ENCODE assay signal across 10 cellular contexts in the genomic region with DNA sequence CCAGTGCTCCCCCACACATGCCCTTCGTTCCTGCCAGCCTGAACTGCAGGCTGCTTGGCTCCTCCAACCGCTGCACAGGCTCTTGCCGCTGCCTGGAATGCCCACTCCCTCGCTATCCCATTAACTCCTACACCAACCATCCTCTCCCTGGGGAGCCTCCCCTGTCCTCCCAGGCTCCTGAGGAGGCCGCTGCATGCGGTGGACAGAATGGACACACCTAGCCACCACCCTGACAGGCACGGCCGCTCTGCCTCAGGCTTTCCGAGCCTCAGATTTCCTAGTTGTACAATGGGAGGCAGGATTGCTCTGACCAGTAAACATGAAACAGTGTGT. TPM values are rescaled to one million over a fixed set of nuclear protein-coding genes. Genes with fewer than 3 reads are reported as not detected.
A peak's percentile ranks its signal among the peaks of the same experiment; 100 is the strongest.
DNase-seq lines count a peak whose midpoint lies in the region; ATAC-seq, FAIRE-seq and TF ChIP-seq lines count a peak whose summit lies in the region.
"Had no signal": no experiment of that assay in that cellular context is flagged by ENCODE, and none has a peak within 500 bp of the region (broad histone marks: within the 10 kb centered on the region; RNA-seq: fewer than 3 reads in every experiment).

No MANE protein-coding gene starts in this region.

- H3K9me3 ChIP-seq in body of pancreas (no peaks in the 10 kb centered on the region), HepG2 (ENCODE audit: low read length) (no peaks in the 10 kb centered on the region), spleen (no peaks in the 10 kb centered on the region)

- CTCF ChIA-PET in HepG2 (lab: Yijun Ruan, JAX; ENCODE audit: low intra/inter-chr PET ratio, low total read pairs): interaction anchor here (3.1 kb wide), 1 partner anchor 8 kb away, joined by 14 read pairs; no protein-coding TSS in a partner anchor

- TF ChIP-seq RAD21 in HepG2 (CRISPR knock-in tag; IDR thresholded peaks at IDR 0.05): no peak

- H3K79me2 ChIP-seq in HepG2 (ENCODE audit: insufficient read depth, low read length): peaks cover 58% of the 10 kb centered on the region

- peaks cover 2 to 3% (median 3%) of the 10 kb centered on the region in 3 donors for H3K4me1 Mint-ChIP-seq in IgD-negative memory B cell

- no peak for DNase-seq in body of pancreas
- DNase-seq in HepG2 (ENCODE audit: low spot score): no peak
- DNase-seq in spleen: no peak
- no peak for DNase-seq in cerebellar cortex (ENCODE audit: low spot score)
- DNase-seq: activated T-cell treated with anti-CD3 and anti-CD28 coated beads, Interleukin-2, amount 50 U/mL, for 1 hour had no signal

- peaks cover 18% of the 10 kb centered on the region for H3K27me3 Mint-ChIP-seq in IgD-negative memory B cell

- peak overlapping the region; percentile 96 for H3K9ac ChIP-seq in HepG2 (ENCODE audit: insufficient read depth, low read depth, low read length)

- H3K36me3 Mint-ChIP-seq in IgD-negative memory B cell: peaks cover 2% of the 10 kb centered on the region

- intact Hi-C loops in body of pancreas (cut with DNase I): no loop called here
- intact Hi-C loops in HepG2 (cut with micrococcal nuclease; ENCODE audit: unreplicated experiment): no loop called here
- intact Hi-C loops in spleen (cut with DNase I; ENCODE audit: low total_unique reads): no loop called here

- no peak overlapping the region for H3K4me3 ChIP-seq in body of pancreas
- H3K4me3 ChIP-seq in HepG2 (replicated peaks in 1 of 3; ENCODE audit: insufficient read depth in 1 of 3, low read depth in 2 of 3, low read length in 3 of 3): peak overlapping the region; percentile 79 to 93 (median 86)
- H3K4me3 ChIP-seq in spleen: peak overlapping the region in 5 of 8 donors; percentile 16 to 83 (median 76)

- TF ChIP-seq POLR2A in body of pancreas (IDR thresholded peaks at IDR 0.05): no peak
- no peak for TF ChIP-seq POLR2A in HepG2 (IDR thresholded peaks at IDR 0.05; ENCODE audit: insufficient read depth in 1 of 2, low read depth in 2 of 2, low read length in 2 of 2)
- TF ChIP-seq POLR2A in spleen (IDR thresholded peaks at IDR 0.05): no peak

- FAIRE-seq in HepG2 (lab: Jason Lieb, UNC): no peak

- H3K36me3 ChIP-seq in body of pancreas (replicated peaks in 1 of 2; ENCODE audit: insufficient read depth in 1 of 2, low read depth in 2 of 2): peaks cover 0 to 4% of the 10 kb centered on the region in 2 donors
- H3K36me3 ChIP-seq in HepG2 (replicated peaks in 1 of 2; ENCODE audit: control insufficient read depth in 1 of 2, insufficient read depth in 2 of 2, low read length in 2 of 2): peaks cover 18 to 31% of the 10 kb centered on the region in 2 experiments; a peak in 4 of 5 replicates
- peaks cover 0 to 24% (median 7%) of the 10 kb centered on the region in 6 donors for H3K36me3 ChIP-seq in spleen

- peaks cover 57% of the 10 kb centered on the region for H4K20me1 ChIP-seq in HepG2 (ENCODE audit: insufficient read depth, low read length)

- 57 to 75% methylated on average over 9 of the region's 9 CpGs for WGBS in body of pancreas, 2 donors
- 16% methylated on average over 9 of the region's 9 CpGs for WGBS in HepG2 (ENCODE audit: low lambda C conversion rate)
- whole genome bisulfite sequencing in spleen, 5 donors: 73 to 89% (median 79%) methylated on average over 9 of the region's 9 CpGs

- H3K4me2 ChIP-seq in HepG2 (ENCODE audit: low read depth, low read length): peak overlapping the region; percentile 100

- H2AFZ ChIP-seq in HepG2 (ENCODE audit: low read length): no peak overlapping the region

- in situ Hi-C loops in HepG2 (cut with HindIII; ENCODE audit: extremely low pct_ligation_motif_present, low pct_unique_long_range_greater_than_20kb): no loop called here

- POLR2A ChIA-PET in HepG2 (lab: Yijun Ruan, JAX): interaction anchor here (1.3 to 9.0 kb wide), 4 partner anchors 8 to 45 kb away, joined by 3 to 130 read pairs (median 16); a partner anchor contains a TSS

- peak overlapping the region in 1 of 3 donors; percentile 39 for H3K27ac Mint-ChIP-seq in IgD-negative memory B cell

- TF ChIP-seq EP300 in HepG2 (IDR thresholded peaks at IDR 0.05; ENCODE audit: low read depth in 2 of 2, low read length in 2 of 2) (no peak), HepG2 (CRISPR knock-in tag; IDR thresholded peaks at IDR 0.05; ENCODE audit: borderline replicate concordance) (no peak)

- H3K4me3 Mint-ChIP-seq in IgD-negative memory B cell: peak overlapping the region in 3 of 4 donors; percentile 24 to 73 (median 66)

- peaks cover 77% of the 10 kb centered on the region for H3K4me1 ChIP-seq in body of pancreas
- H3K4me1 ChIP-seq in HepG2 (ENCODE audit: insufficient read depth, low read length): peaks cover 83% of the 10 kb centered on the region
- peaks cover 8 to 88% (median 47%) of the 10 kb centered on the region in 6 donors for H3K4me1 ChIP-seq in spleen

- H3K27ac ChIP-seq in body of pancreas (peak overlapping the region; percentile 1 to 96 (median 94)), HepG2 (ENCODE audit: extremely low read length, insufficient read depth, low read length) (peak overlapping the region; percentile 99), spleen (peak overlapping the region in 6 of 8 donors; percentile 82 to 89 (median 86))

- H3K27me3 ChIP-seq in body of pancreas (no peaks in the 10 kb centered on the region), HepG2 (ENCODE audit: control insufficient read depth in 1 of 2, insufficient read depth in 2 of 2, low read length in 2 of 2) (no peaks in the 10 kb centered on the region), spleen (replicated peaks in 1 of 7) (peaks cover 0 to 25% (median 9%) of the 10 kb centered on the region in 7 donors)

- H3K9me3 Mint-ChIP-seq in IgD-negative memory B cell: no peaks in the 10 kb centered on the region

- TF ChIP-seq CTCF in body of pancreas (IDR thresholded peaks at IDR 0.05) (no peak), HepG2 (CRISPR knock-in tag; IDR thresholded peaks at IDR 0.05) (no peak), spleen (IDR thresholded peaks at IDR 0.05 in 8 of 11, conservative IDR thresholded peaks at IDR 0.05 in 3 of 11) (no peak)

- no TSS peak for BruUV-seq in HepG2 (replicated peaks; lab: Mats Ljungman, UMichigan)

- ATAC-seq in body of pancreas (no peak), HepG2 (no peak), HG02759 (IDR thresholded peaks at IDR 0.05; ENCODE audit: unreplicated experiment) (no peak), HG03039 (IDR thresholded peaks at IDR 0.05; ENCODE audit: unreplicated experiment) (no peak)

RNA-seq across cellular contexts. Expression of a gene that starts 2.3 kb away (rescaled TPM):
- polyA plus RNA-seq in IgD-negative memory B cell: not detected
- total RNA-seq in body of pancreas: 100 to 1,000 TPM; 118 to 311 TPM
- 25.4 and 86.0 TPM in 2 replicates for total RNA-seq in HepG2 (2016; rRNA removed; fragmentation: Illumina TruSeq; extraction: Trizol)
- 33.1 and 33.9 TPM in 2 replicates for total RNA-seq in HepG2 (2016; cell fraction: cytosol; rRNA removed; fragmentation: Illumina TruSeq; extraction: Trizol; ENCODE audit: low read depth)
- 23.9 and 92.3 TPM in 2 replicates for total RNA-seq in HepG2 (2016; cell fraction: insoluble cytoplasmic fraction; rRNA removed; fragmentation: Illumina TruSeq; extraction: Trizol)
- 30.7 and 31.8 TPM in 2 replicates for total RNA-seq in HepG2 (2016; cell fraction: membrane; rRNA removed; fragmentation: Illumina TruSeq; extraction: Trizol)
- total RNA-seq in HepG2 (2016; cell fraction: nucleus; rRNA removed; fragmentation: Illumina TruSeq; extraction: Trizol): 140 and 158 TPM in 2 replicates
- 143 and 179 TPM in 2 replicates for polyA plus RNA-seq in HepG2 (2011; rRNA removed)
- polyA plus RNA-seq in HepG2 (2011; cell fraction: cytosol; rRNA removed): 71.5 and 83.2 TPM in 2 replicates
- polyA plus RNA-seq in HepG2 (2011; cell fraction: nucleus; rRNA removed): 1,144 and 1,345 TPM in 2 replicates
- 140 and 149 TPM in 2 replicates for polyA plus RNA-seq in HepG2 (2012)
- polyA plus RNA-seq in HepG2 (2016; cell fraction: cytosol; fragmentation: Illumina TruSeq; extraction: Trizol; ENCODE audit: low read depth): 5.5 and 6.7 TPM in 2 replicates
- polyA plus RNA-seq in HepG2 (2016; cell fraction: insoluble cytoplasmic fraction; fragmentation: Illumina TruSeq; extraction: Trizol; ENCODE audit: low read depth): 23.3 and 26.9 TPM in 2 replicates
- polyA plus RNA-seq in HepG2 (2016; cell fraction: membrane; fragmentation: Illumina TruSeq; extraction: Trizol; ENCODE audit: low read depth): 12.8 and 12.9 TPM in 2 replicates
- polyA plus RNA-seq in HepG2 (2016; cell fraction: nucleus; fragmentation: Illumina TruSeq; extraction: Trizol; ENCODE audit: insufficient read depth, low read depth): 420 and 470 TPM in 2 replicates
- 83.4 and 325 TPM in 2 replicates for polyA minus RNA-seq in HepG2 (2011; rRNA and poly(A)+ RNA removed; ENCODE audit: low replicate concordance)
- polyA minus RNA-seq in HepG2 (2011; cell fraction: cytosol; rRNA and poly(A)+ RNA removed): 54.4 and 79.5 TPM in 2 replicates
- polyA minus RNA-seq in HepG2 (2011; cell fraction: nucleus; rRNA and poly(A)+ RNA removed): 295 and 329 TPM in 2 replicates
- total RNA-seq in spleen: 10 to 100 TPM; 31.8 to 95.9 (median 58.2) TPM
- 10 to 100 TPM; 12.3 to 58.3 (median 35.8) TPM for polyA plus RNA-seq in spleen

RNA-seq across cellular contexts. Expression of a gene that starts 12.3 kb away (rescaled TPM):
- polyA plus RNA-seq in IgD-negative memory B cell (13.4 TPM), HepG2 (2011; rRNA removed) (15.5 and 18.1 TPM in 2 replicates), spleen (10 to 100 TPM; 10.2 to 15.8 (median 12.4) TPM)
- total RNA-seq in body of pancreas (1 to 10 TPM in 1 of 2 donors, under 1 TPM in 1; 0.33 to 2.6 TPM), HepG2 (2016; rRNA removed; fragmentation: Illumina TruSeq; extraction: Trizol) (29.4 and 38.3 TPM in 2 replicates), spleen (10 to 100 TPM in 6 of 7 donors, 1 to 10 TPM in 1; 8.4 to 22.2 (median 18.7) TPM)
- 7.6 and 8.2 TPM in 2 replicates for total RNA-seq in HepG2 (2016; cell fraction: cytosol; rRNA removed; fragmentation: Illumina TruSeq; extraction: Trizol; ENCODE audit: low read depth)
- total RNA-seq in HepG2 (2016; cell fraction: insoluble cytoplasmic fraction; rRNA removed; fragmentation: Illumina TruSeq; extraction: Trizol): 33.5 and 38.7 TPM in 2 replicates
- 12.2 and 12.5 TPM in 2 replicates for total RNA-seq in HepG2 (2016; cell fraction: membrane; rRNA removed; fragmentation: Illumina TruSeq; extraction: Trizol)
- total RNA-seq in HepG2 (2016; cell fraction: nucleus; rRNA removed; fragmentation: Illumina TruSeq; extraction: Trizol): 12.4 and 13.6 TPM in 2 replicates
- polyA plus RNA-seq in HepG2 (2011; cell fraction: cytosol; rRNA removed): 16.8 and 19.2 TPM in 2 replicates
- polyA plus RNA-seq in HepG2 (2011; cell fraction: nucleus; rRNA removed): 6.5 and 8.5 TPM in 2 replicates
- 8.4 and 9.8 TPM in 2 replicates for polyA plus RNA-seq in HepG2 (2012)
- 3.9 and 4.9 TPM in 2 replicates for polyA plus RNA-seq in HepG2 (2016; cell fraction: cytosol; fragmentation: Illumina TruSeq; extraction: Trizol; ENCODE audit: low read depth)
- polyA plus RNA-seq in HepG2 (2016; cell fraction: insoluble cytoplasmic fraction; fragmentation: Illumina TruSeq; extraction: Trizol; ENCODE audit: low read depth): 29.3 and 29.9 TPM in 2 replicates
- 8.0 TPM in 2 replicates for polyA plus RNA-seq in HepG2 (2016; cell fraction: membrane; fragmentation: Illumina TruSeq; extraction: Trizol; ENCODE audit: low read depth)
- polyA plus RNA-seq in HepG2 (2016; cell fraction: nucleus; fragmentation: Illumina TruSeq; extraction: Trizol; ENCODE audit: insufficient read depth, low read depth): 16.3 and 19.0 TPM in 2 replicates
- polyA minus RNA-seq in HepG2 (2011; rRNA and poly(A)+ RNA removed; ENCODE audit: low replicate concordance): 11.3 and 25.4 TPM in 2 replicates
- polyA minus RNA-seq in HepG2 (2011; cell fraction: cytosol; rRNA and poly(A)+ RNA removed): 4.5 and 4.7 TPM in 2 replicates
- polyA minus RNA-seq in HepG2 (2011; cell fraction: nucleus; rRNA and poly(A)+ RNA removed): 3.0 and 3.3 TPM in 2 replicates

RNA-seq across cellular contexts. Expression of a gene that starts 12.5 kb away (rescaled TPM):
- 701 TPM for polyA plus RNA-seq in IgD-negative memory B cell
- total RNA-seq in body of pancreas: 100 to 1,000 TPM; 113 to 156 TPM
- 486 and 510 TPM in 2 replicates for total RNA-seq in HepG2 (2016; rRNA removed; fragmentation: Illumina TruSeq; extraction: Trizol)
- total RNA-seq in HepG2 (2016; cell fraction: cytosol; rRNA removed; fragmentation: Illumina TruSeq; extraction: Trizol; ENCODE audit: low read depth): 913 and 1,296 TPM in 2 replicates
- total RNA-seq in HepG2 (2016; cell fraction: insoluble cytoplasmic fraction; rRNA removed; fragmentation: Illumina TruSeq; extraction: Trizol): 511 and 522 TPM in 2 replicates
- total RNA-seq in HepG2 (2016; cell fraction: membrane; rRNA removed; fragmentation: Illumina TruSeq; extraction: Trizol): 763 and 886 TPM in 2 replicates
- total RNA-seq in HepG2 (2016; cell fraction: nucleus; rRNA removed; fragmentation: Illumina TruSeq; extraction: Trizol): 177 and 187 TPM in 2 replicates
- polyA plus RNA-seq in HepG2 (2011; rRNA removed): 80.9 and 100 TPM in 2 replicates
- 69.9 and 96.6 TPM in 2 replicates for polyA plus RNA-seq in HepG2 (2011; cell fraction: cytosol; rRNA removed)
- 23.2 and 42.0 TPM in 2 replicates for polyA plus RNA-seq in HepG2 (2011; cell fraction: nucleus; rRNA removed)
- 194 and 244 TPM in 2 replicates for polyA plus RNA-seq in HepG2 (2012)
- polyA plus RNA-seq in HepG2 (2016; cell fraction: cytosol; fragmentation: Illumina TruSeq; extraction: Trizol; ENCODE audit: low read depth): 1,200 and 1,620 TPM in 2 replicates
- polyA plus RNA-seq in HepG2 (2016; cell fraction: insoluble cytoplasmic fraction; fragmentation: Illumina TruSeq; extraction: Trizol; ENCODE audit: low read depth): 517 and 532 TPM in 2 replicates
- 742 and 956 TPM in 2 replicates for polyA plus RNA-seq in HepG2 (2016; cell fraction: membrane; fragmentation: Illumina TruSeq; extraction: Trizol; ENCODE audit: low read depth)
- 336 and 389 TPM in 2 replicates for polyA plus RNA-seq in HepG2 (2016; cell fraction: nucleus; fragmentation: Illumina TruSeq; extraction: Trizol; ENCODE audit: insufficient read depth, low read depth)
- polyA minus RNA-seq in HepG2 (2011; rRNA and poly(A)+ RNA removed; ENCODE audit: low replicate concordance): 4.4 and 15.7 TPM in 2 replicates
- 18.7 and 23.2 TPM in 2 replicates for polyA minus RNA-seq in HepG2 (2011; cell fraction: cytosol; rRNA and poly(A)+ RNA removed)
- 18.4 and 25.9 TPM in 2 replicates for polyA minus RNA-seq in HepG2 (2011; cell fraction: nucleus; rRNA and poly(A)+ RNA removed)
- 100 to 1,000 TPM; 145 to 258 (median 170) TPM for total RNA-seq in spleen
- polyA plus RNA-seq in spleen: 100 to 1,000 TPM; 606 to 753 (median 701) TPM

RNA-seq across cellular contexts. Expression of a gene that starts 18.9 kb away (rescaled TPM):
- polyA plus RNA-seq in IgD-negative memory B cell (13.9 TPM), HepG2 (2011; rRNA removed) (5.1 and 5.3 TPM in 2 replicates), spleen (1 to 10 TPM; 5.2 to 5.7 (median 5.2) TPM)
- total RNA-seq in body of pancreas (1 to 10 TPM; 2.6 to 4.3 TPM), HepG2 (2016; rRNA removed; fragmentation: Illumina TruSeq; extraction: Trizol) (11.4 and 12.5 TPM in 2 replicates), spleen (10 to 100 TPM in 1 of 7 donors, 1 to 10 TPM in 6; 6.4 to 10.0 (median 7.0) TPM)
- 2.6 and 2.7 TPM in 2 replicates for total RNA-seq in HepG2 (2016; cell fraction: cytosol; rRNA removed; fragmentation: Illumina TruSeq; extraction: Trizol; ENCODE audit: low read depth)
- total RNA-seq in HepG2 (2016; cell fraction: insoluble cytoplasmic fraction; rRNA removed; fragmentation: Illumina TruSeq; extraction: Trizol): 9.5 and 10.4 TPM in 2 replicates
- 2.4 and 3.4 TPM in 2 replicates for total RNA-seq in HepG2 (2016; cell fraction: membrane; rRNA removed; fragmentation: Illumina TruSeq; extraction: Trizol)
- 7.4 and 11.0 TPM in 2 replicates for total RNA-seq in HepG2 (2016; cell fraction: nucleus; rRNA removed; fragmentation: Illumina TruSeq; extraction: Trizol)
- 3.7 and 4.7 TPM in 2 replicates for polyA plus RNA-seq in HepG2 (2011; cell fraction: cytosol; rRNA removed)
- polyA plus RNA-seq in HepG2 (2011; cell fraction: nucleus; rRNA removed): 12.6 and 13.3 TPM in 2 replicates
- polyA plus RNA-seq in HepG2 (2012): 3.2 and 4.1 TPM in 2 replicates
- 0.97 and 1.0 TPM in 2 replicates for polyA plus RNA-seq in HepG2 (2016; cell fraction: cytosol; fragmentation: Illumina TruSeq; extraction: Trizol; ENCODE audit: low read depth)
- 7.8 and 11.5 TPM in 2 replicates for polyA plus RNA-seq in HepG2 (2016; cell fraction: insoluble cytoplasmic fraction; fragmentation: Illumina TruSeq; extraction: Trizol; ENCODE audit: low read depth)
- 1.2 and 1.5 TPM in 2 replicates for polyA plus RNA-seq in HepG2 (2016; cell fraction: membrane; fragmentation: Illumina TruSeq; extraction: Trizol; ENCODE audit: low read depth)
- polyA plus RNA-seq in HepG2 (2016; cell fraction: nucleus; fragmentation: Illumina TruSeq; extraction: Trizol; ENCODE audit: insufficient read depth, low read depth): 14.7 and 21.6 TPM in 2 replicates
- polyA minus RNA-seq in HepG2 (2011; rRNA and poly(A)+ RNA removed; ENCODE audit: low replicate concordance): 11.5 and 35.8 TPM in 2 replicates
- 2.1 and 3.8 TPM in 2 replicates for polyA minus RNA-seq in HepG2 (2011; cell fraction: cytosol; rRNA and poly(A)+ RNA removed)
- polyA minus RNA-seq in HepG2 (2011; cell fraction: nucleus; rRNA and poly(A)+ RNA removed): 5.2 and 9.8 TPM in 2 replicates

RNA-seq across cellular contexts. Expression of a gene that starts 55.6 kb away (rescaled TPM):
- polyA plus RNA-seq in IgD-negative memory B cell: not detected
- total RNA-seq in body of pancreas: 10 to 100 TPM in 1 of 2 donors, 1 to 10 TPM in 1; 3.4 to 23.7 TPM
- not detected in 2 replicates for total RNA-seq in HepG2 (2016; rRNA removed; fragmentation: Illumina TruSeq; extraction: Trizol)
- total RNA-seq in HepG2 (2016; cell fraction: cytosol; rRNA removed; fragmentation: Illumina TruSeq; extraction: Trizol; ENCODE audit: low read depth): not detected in 2 replicates
- not detected in 2 replicates for total RNA-seq in HepG2 (2016; cell fraction: insoluble cytoplasmic fraction; rRNA removed; fragmentation: Illumina TruSeq; extraction: Trizol)
- not detected in 2 replicates for total RNA-seq in HepG2 (2016; cell fraction: membrane; rRNA removed; fragmentation: Illumina TruSeq; extraction: Trizol)
- total RNA-seq in HepG2 (2016; cell fraction: nucleus; rRNA removed; fragmentation: Illumina TruSeq; extraction: Trizol): not detected in 2 replicates
- not detected in 2 replicates for polyA plus RNA-seq in HepG2 (2011; rRNA removed)
- not detected in 2 replicates for polyA plus RNA-seq in HepG2 (2011; cell fraction: cytosol; rRNA removed)
- polyA plus RNA-seq in HepG2 (2011; cell fraction: nucleus; rRNA removed): not detected in 2 replicates
- 0.25 and 0.48 TPM in 2 replicates for polyA plus RNA-seq in HepG2 (2012)
- not detected in 2 replicates for polyA plus RNA-seq in HepG2 (2016; cell fraction: cytosol; fragmentation: Illumina TruSeq; extraction: Trizol; ENCODE audit: low read depth)
- polyA plus RNA-seq in HepG2 (2016; cell fraction: insoluble cytoplasmic fraction; fragmentation: Illumina TruSeq; extraction: Trizol; ENCODE audit: low read depth): not detected in 2 replicates
- polyA plus RNA-seq in HepG2 (2016; cell fraction: membrane; fragmentation: Illumina TruSeq; extraction: Trizol; ENCODE audit: low read depth): not detected in 2 replicates
- not detected in 2 replicates for polyA plus RNA-seq in HepG2 (2016; cell fraction: nucleus; fragmentation: Illumina TruSeq; extraction: Trizol; ENCODE audit: insufficient read depth, low read depth)
- polyA minus RNA-seq in HepG2 (2011; rRNA and poly(A)+ RNA removed; ENCODE audit: low replicate concordance): not detected in 2 replicates
- not detected in 2 replicates for polyA minus RNA-seq in HepG2 (2011; cell fraction: cytosol; rRNA and poly(A)+ RNA removed)
- not detected in 2 replicates for polyA minus RNA-seq in HepG2 (2011; cell fraction: nucleus; rRNA and poly(A)+ RNA removed)
- total RNA-seq in spleen: under 1 TPM in 2 of 7 donors, not detected in 5; 0.33 to 0.42 TPM
- polyA plus RNA-seq in spleen: not detected
- total RNA-seq: lung microvascular endothelial cell, NCI-H460 had no signal

Comparison
In these comparisons a context has a peak if more than half of its experiments do, and no peak if none do; other contexts are left out.
1. H3K4me3 ChIP-seq: peak in HepG2 (3 of 3) and spleen (5 of 8); none in body of pancreas (0 of 2).
2. Peak in every context shown above with its lines, with median percentiles within 50 percentile points of each other: H3K27ac ChIP-seq.